1 cellular context compared by ENCODE assay signal in the genomic region with DNA sequence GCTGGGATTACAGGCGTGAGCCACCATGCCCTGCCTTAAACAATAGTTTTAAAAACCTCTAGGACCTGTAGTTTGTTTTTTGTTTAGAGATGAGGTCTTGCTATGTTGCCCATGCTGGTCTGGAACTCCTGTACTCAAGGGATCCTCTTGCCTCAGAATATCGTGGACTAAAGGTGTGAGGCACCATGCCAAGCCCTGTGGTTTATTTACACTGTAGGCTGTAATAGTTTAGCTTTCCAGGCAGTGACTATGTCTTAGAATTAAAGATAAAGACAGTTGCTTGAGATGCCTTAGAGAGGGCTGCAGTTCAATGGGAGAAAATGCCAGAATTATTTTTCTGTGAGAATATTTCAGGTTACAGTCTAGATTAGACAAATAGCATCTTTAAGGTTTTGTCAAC.
TF ChIP-seq lines count a peak whose summit lies in the region.

No MANE protein-coding gene starts in this region.

TF ChIP-seq in HepG2, 621 proteins besides CTCF, POLR2A, EP300 and RAD21 (continued from another document):
- TF ChIP-seq, protein P1, sequence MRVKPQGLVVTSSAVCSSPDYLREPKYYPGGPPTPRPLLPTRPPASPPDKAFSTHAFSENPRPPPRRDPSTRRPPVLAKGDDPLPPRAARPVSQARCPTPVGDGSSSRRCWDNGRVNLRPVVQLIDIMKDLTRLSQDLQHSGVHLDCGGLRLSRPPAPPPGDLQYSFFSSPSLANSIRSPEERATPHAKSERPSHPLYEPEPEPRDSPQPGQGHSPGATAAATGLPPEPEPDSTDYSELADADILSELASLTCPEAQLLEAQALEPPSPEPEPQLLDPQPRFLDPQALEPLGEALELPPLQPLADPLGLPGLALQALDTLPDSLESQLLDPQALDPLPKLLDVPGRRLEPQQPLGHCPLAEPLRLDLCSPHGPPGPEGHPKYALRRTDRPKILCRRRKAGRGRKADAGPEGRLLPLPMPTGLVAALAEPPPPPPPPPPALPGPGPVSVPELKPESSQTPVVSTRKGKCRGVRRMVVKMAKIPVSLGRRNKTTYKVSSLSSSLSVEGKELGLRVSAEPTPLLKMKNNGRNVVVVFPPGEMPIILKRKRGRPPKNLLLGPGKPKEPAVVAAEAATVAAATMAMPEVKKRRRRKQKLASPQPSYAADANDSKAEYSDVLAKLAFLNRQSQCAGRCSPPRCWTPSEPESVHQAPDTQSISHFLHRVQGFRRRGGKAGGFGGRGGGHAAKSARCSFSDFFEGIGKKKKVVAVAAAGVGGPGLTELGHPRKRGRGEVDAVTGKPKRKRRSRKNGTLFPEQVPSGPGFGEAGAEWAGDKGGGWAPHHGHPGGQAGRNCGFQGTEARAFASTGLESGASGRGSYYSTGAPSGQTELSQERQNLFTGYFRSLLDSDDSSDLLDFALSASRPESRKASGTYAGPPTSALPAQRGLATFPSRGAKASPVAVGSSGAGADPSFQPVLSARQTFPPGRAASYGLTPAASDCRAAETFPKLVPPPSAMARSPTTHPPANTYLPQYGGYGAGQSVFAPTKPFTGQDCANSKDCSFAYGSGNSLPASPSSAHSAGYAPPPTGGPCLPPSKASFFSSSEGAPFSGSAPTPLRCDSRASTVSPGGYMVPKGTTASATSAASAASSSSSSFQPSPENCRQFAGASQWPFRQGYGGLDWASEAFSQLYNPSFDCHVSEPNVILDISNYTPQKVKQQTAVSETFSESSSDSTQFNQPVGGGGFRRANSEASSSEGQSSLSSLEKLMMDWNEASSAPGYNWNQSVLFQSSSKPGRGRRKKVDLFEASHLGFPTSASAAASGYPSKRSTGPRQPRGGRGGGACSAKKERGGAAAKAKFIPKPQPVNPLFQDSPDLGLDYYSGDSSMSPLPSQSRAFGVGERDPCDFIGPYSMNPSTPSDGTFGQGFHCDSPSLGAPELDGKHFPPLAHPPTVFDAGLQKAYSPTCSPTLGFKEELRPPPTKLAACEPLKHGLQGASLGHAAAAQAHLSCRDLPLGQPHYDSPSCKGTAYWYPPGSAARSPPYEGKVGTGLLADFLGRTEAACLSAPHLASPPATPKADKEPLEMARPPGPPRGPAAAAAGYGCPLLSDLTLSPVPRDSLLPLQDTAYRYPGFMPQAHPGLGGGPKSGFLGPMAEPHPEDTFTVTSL (CRISPR knock-in tag; IDR thresholded peaks at IDR 0.05; ENCODE audit: borderline replicate concordance) = no peak
- no peak for TF ChIP-seq NR2F1 (CRISPR knock-in tag; IDR thresholded peaks at IDR 0.05)
- no peak for TF ChIP-seq NPAS2 (CRISPR knock-in tag; IDR thresholded peaks at IDR 0.05; ENCODE audit: borderline replicate concordance)
- no peak for TF ChIP-seq PAF1 (CRISPR knock-in tag; IDR thresholded peaks at IDR 0.05)
TF ChIP-seq in HepG2: peak in this region for 0.
